Comparison of ENCODE assay signal across 16 cellular contexts in the genomic region with DNA sequence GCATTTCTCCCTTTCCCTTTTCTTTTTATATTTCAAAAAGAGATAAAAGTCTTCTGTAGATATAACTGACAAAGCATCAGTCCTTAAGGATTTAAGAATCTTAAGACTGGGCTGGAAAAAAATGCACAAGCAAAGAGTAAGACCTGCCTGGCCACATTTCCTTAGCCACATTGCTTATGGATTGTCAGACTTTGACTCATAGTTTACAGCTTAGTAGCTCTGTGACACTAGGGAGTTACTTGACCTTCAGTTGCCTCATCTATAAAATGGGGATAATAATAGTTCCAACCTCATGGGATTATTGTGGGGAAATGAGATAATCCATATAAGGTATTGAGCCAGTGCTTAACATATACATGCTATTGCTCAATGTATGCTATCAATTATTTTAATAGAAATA.
DNase-seq lines count a peak whose midpoint lies in the region; ATAC-seq, FAIRE-seq and TF ChIP-seq lines count a peak whose summit lies in the region.
"Had no signal": no experiment of that assay in that cellular context is flagged by ENCODE, and none has a peak within 500 bp of the region (broad histone marks: within the 10 kb centered on the region; RNA-seq: fewer than 3 reads in every experiment).

No MANE protein-coding gene starts in this region.

- TF ChIP-seq RAD21 in GM12878 (IDR thresholded peaks at IDR 0.05; ENCODE audit: insufficient read depth, low read depth, low read length) = no peak

- no peak overlapping the region for H3K27ac Mint-ChIP-seq in HFFc6

- POLR2A ChIA-PET in GM12878 (lab: Charles Lee) = interaction anchor here (0.7 to 3.1 kb wide), 9 partner anchors 8 to 128 kb away, joined by 3 to 29 read pairs (median 4); partner anchors contain the start of gene STK38L

- TF ChIP-seq POLR2A in GM12878 (IDR thresholded peaks at IDR 0.05; ENCODE audit: low read depth, low read length) = no peak

- no peak overlapping the region for H3K4me2 ChIP-seq in GM12878 (ENCODE audit: control insufficient read depth, insufficient read depth)

- peaks cover 57% of the 10 kb centered on the region for H3K4me1 Mint-ChIP-seq in HFFc6 (ENCODE audit: low read depth)

- DNase-seq in ACHN (peak; percentile 57), HFFc6 (peak; percentile 37), GM12878 (ENCODE audit: low read depth, low spot score) (no peak), kidney glomerular epithelial cell (lab: John Stamatoyannopoulos, UW) (peak; percentile 39), globus pallidus (ENCODE audit: low spot score) (no peak), frontal cortex (ENCODE audit: low spot score in 2 of 2) (no peak), OCI-M1 (lab: John Stamatoyannopoulos, UW) (no peak), D721Med (ENCODE audit: insufficient read length, low spot score) (no peak)
- DNase-seq: activated CD4-positive, alpha-beta T cell treated with anti-CD3 and anti-CD28 coated beads, Interleukin-2, amount 50 U/mL, for 48 hours; activated naive CD4-positive, alpha-beta T cell treated with anti-CD3 and anti-CD28 coated beads, Interleukin-2, amount 50 U/mL, for 16 hours; effector memory CD4-positive, alpha-beta T cell; NCI-H526; stimulated activated CD4-positive, alpha-beta T cell treated with anti-CD3 and anti-CD28 coated beads, Interleukin-1b, Interleukin-23, amount 100 ng/mL, for 48 hours; T-helper 1 cell had no signal

- TF ChIP-seq CTCF in HFFc6 (IDR thresholded peaks at IDR 0.05) (no peak), GM12878 (IDR thresholded peaks at IDR 0.05 in 2 of 3, conservative IDR thresholded peaks at IDR 0.05 in 1 of 3; ENCODE audit: control insufficient read depth in 2 of 3, extremely low read depth in 1 of 3, insufficient read depth in 1 of 3, low read depth in 3 of 3, low read length in 3 of 3) (no peak), D721Med (IDR thresholded peaks at IDR 0.05; ENCODE audit: insufficient read depth, missing control alignments) (no peak)

- CTCF ChIA-PET in GM12878 (lab: Yijun Ruan, JAX) = interaction anchor here (1.0 to 5.5 kb wide), 11 partner anchors 9 to 162 kb away, joined by 3 to 26 read pairs (median 6); no protein-coding TSS in a partner anchor

- SMC1A ChIA-PET in GM12878 (lab: Charles Lee; ENCODE audit: uncharacterized antibody, unreplicated experiment) = interaction anchor here (0.8 to 12.8 kb wide), 28 partner anchors 9 to 133 kb away, joined by 3 to 140 read pairs (median 6); partner anchors contain the start of gene STK38L

- H3K36me3 ChIP-seq in GM12878 (ENCODE audit: control insufficient read depth in 2 of 2, insufficient read depth in 2 of 2, low read length in 1 of 2) = no peaks in the 10 kb centered on the region

- peak overlapping the region; percentile 36 for H2AFZ ChIP-seq in GM12878 (ENCODE audit: control insufficient read depth, low read depth, low read length)

- peaks cover 2% of the 10 kb centered on the region; the same call in 2 of the 3 replicates for H3K9me3 ChIP-seq in GM12878 (replicated peaks; ENCODE audit: control insufficient read depth, insufficient read depth, low read length)

- H4K20me1 ChIP-seq in GM12878 (ENCODE audit: control insufficient read depth, insufficient read depth) = no peaks in the 10 kb centered on the region

- TF ChIP-seq EP300 in GM12878 (IDR thresholded peaks at IDR 0.05; ENCODE audit: borderline replicate concordance in 1 of 2, control insufficient read depth in 1 of 2, low read depth in 2 of 2, low read length in 2 of 2) = no peak

- intact Hi-C loops in GM12878 (cut with micrococcal nuclease; ENCODE audit: unreplicated experiment) = loop anchor here (2.0 to 5.0 kb wide), 2 partner anchors 35 to 45 kb away; no protein-coding TSS in a partner anchor

- FAIRE-seq in GM12878 (lab: Jason Lieb, UNC) (no peak), frontal cortex (lab: Jason Lieb, UNC) (no peak), D721Med (lab: Jason Lieb, UNC) (no peak)

- H3K27me3 ChIP-seq in GM12878 (replicated peaks in 1 of 2; ENCODE audit: control insufficient read depth in 2 of 2, insufficient read depth in 2 of 2, low read length in 1 of 2) = no peaks in the 10 kb centered on the region

- H3K4me1 ChIP-seq in GM12878 (ENCODE audit: control insufficient read depth, insufficient read depth, low read length) = peaks cover 37% of the 10 kb centered on the region

- H3K79me2 ChIP-seq in GM12878 (ENCODE audit: control insufficient read depth, insufficient read depth, low read length) = no peaks in the 10 kb centered on the region

- no peaks in the 10 kb centered on the region for H3K36me3 Mint-ChIP-seq in HFFc6 (ENCODE audit: low read depth)

- peak overlapping the region; percentile 94 for H3K27ac ChIP-seq in GM12878 (ENCODE audit: control insufficient read depth, insufficient read depth)
- H3K27ac ChIP-seq: C4-2B had no signal

- H3K9ac ChIP-seq in GM12878 (ENCODE audit: control insufficient read depth, insufficient read depth, low read length) = no peak overlapping the region

- no peaks in the 10 kb centered on the region for H3K27me3 Mint-ChIP-seq in HFFc6 (ENCODE audit: insufficient read depth)
- H3K27me3 Mint-ChIP-seq: stimulated activated naive CD8-positive, alpha-beta T cell treated with anti-CD3 and anti-CD28 coated beads, Interleukin-15, Interleukin-2, amounts not matched to agents 100 ng/mL and 50 ng/mL, for 24 hours had no signal

- no peaks in the 10 kb centered on the region for H3K9me3 Mint-ChIP-seq in HFFc6
- H3K9me3 Mint-ChIP-seq: stimulated activated naive CD8-positive, alpha-beta T cell treated with anti-CD3 and anti-CD28 coated beads, Interleukin-15, Interleukin-2, amounts not matched to agents 100 ng/mL and 50 ng/mL, for 24 hours had no signal

- RAD21 ChIA-PET in GM12878 (lab: Charles Lee; ENCODE audit: unreplicated experiment) = interaction anchor here (0.7 to 5.5 kb wide), 22 partner anchors 9 to 163 kb away, joined by 3 to 85 read pairs (median 7); partner anchors contain the start of genes STK38L and TM7SF3

- H3K4me3 Mint-ChIP-seq in HFFc6 = no peak overlapping the region
- H3K4me3 Mint-ChIP-seq: stimulated activated naive CD8-positive, alpha-beta T cell treated with anti-CD3 and anti-CD28 coated beads, Interleukin-15, Interleukin-2, amounts not matched to agents 100 ng/mL and 50 ng/mL, for 24 hours had no signal

- ATAC-seq in GM12878 = 0 out of 3 replicates have a peak, but pooled peaks have one; percentile 9

- H3K4me3 ChIP-seq in GM12878 = no peak overlapping the region

- in situ Hi-C loops in ACHN (cut with HindIII; ENCODE audit: low pct_ligation_motif_present, low pct_unique_long_range_greater_than_20kb, low sequenced_read_pairs) = no loop called here
- in situ Hi-C loops in GM12878 (cut with MboI) = no loop called here

- BruUV-seq in GM12878 (replicated peaks; lab: Mats Ljungman, UMichigan) = no TSS peak

TF ChIP-seq in GM12878, 131 proteins besides CTCF, POLR2A, EP300 and RAD21:
- 0 out of 2 replicates have a peak, but pooled peaks have one; percentile 29 for TF ChIP-seq EED (IDR thresholded peaks at IDR 0.05; ENCODE audit: low read depth)
- TF ChIP-seq IKZF2 (IDR thresholded peaks at IDR 0.05) = 0 out of 4 replicates have a peak, but pooled peaks of 1 of the 2 experiments have one; percentile 9
- no peak for TF ChIP-seq NR2F1 (conservative IDR thresholded peaks at IDR 0.05)
- TF ChIP-seq RUNX3 (IDR thresholded peaks at IDR 0.05; ENCODE audit: low read length) = peak; percentile 29; the same call in 1 of the 2 replicates

Comparison
In these comparisons a context has a peak if more than half of its experiments do, and no peak if none do; other contexts are left out.
1. DNase-seq: peak in ACHN (single experiment), HFFc6 (single experiment) and kidney glomerular epithelial cell (single experiment); none in GM12878 (single experiment), globus pallidus (single experiment), frontal cortex (0 of 2), OCI-M1 (single experiment) and D721Med (single experiment).